8 cellular contexts compared by ENCODE assay signal in the genomic region with DNA sequence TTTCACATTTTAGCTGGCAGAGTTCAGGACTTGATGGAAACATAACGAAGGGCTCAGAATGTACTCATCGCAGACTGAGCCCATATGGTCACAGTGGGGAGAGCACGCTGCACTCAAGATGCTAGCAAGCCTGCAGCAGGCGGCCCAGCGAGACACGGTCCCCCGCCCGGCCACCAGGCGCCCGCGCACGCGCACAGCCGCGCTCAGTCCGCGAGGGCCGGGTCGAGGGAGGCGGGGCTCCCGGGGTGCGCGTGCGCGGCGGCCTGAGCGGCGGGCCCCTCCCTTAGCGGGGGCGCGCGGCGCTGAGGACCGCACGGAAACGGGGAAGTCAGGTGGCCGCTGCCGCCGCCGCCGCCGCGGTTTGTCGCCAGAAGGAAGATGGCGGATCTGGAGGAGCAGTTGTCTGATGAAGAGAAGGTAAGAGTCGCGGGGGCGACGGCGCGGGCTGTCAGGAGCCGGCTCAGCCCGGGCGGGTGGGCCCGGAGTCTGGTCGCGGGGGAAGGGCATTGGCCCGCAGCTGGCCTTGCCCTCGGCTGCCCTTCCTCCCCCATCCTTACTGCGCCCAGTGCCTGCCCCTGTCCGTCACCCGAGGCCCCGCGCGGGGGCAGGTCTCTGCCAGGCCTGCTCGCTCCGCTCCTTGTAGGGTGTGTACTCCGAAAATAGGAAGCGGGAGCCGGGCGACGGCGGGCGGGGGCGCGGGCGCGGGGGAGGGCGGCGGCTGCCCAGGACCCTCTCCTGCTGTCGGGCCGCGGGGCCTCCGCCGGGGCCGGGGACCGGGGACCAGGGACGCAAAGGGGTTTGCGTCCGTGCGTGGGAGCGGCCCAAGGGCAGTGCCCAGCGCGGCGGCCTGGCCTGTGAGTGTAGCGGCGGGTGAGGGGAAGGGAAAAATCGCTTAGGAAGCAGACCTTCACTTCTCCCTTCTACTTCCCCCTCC. TPM values are rescaled to one million over a fixed set of nuclear protein-coding genes. Genes with fewer than 3 reads are reported as not detected.
DNase-seq lines count a peak whose midpoint lies in the region; ATAC-seq and TF ChIP-seq lines count a peak whose summit lies in the region.

A gene (plus strand): TSS at position 354 of the 934 bp plus-strand sequence. CDS start 25 bp downstream, at position 379.

- no peaks in the 10 kb centered on the region for H3K9me3 Mint-ChIP-seq in activated naive CD4-positive, alpha-beta T cell treated with anti-CD3 and anti-CD28 coated beads, Interleukin-2, amount 50 U/mL, for 72 hours

- H3K27ac ChIP-seq in osteoblast (ENCODE audit: low read depth, low read length): peak within 1 kb of the TSS; percentile 91
- peak within 1 kb of the TSS; percentile 97 to 99 for H3K27ac ChIP-seq in testis

- peaks cover 49% of the 10 kb centered on the region for H3K79me2 ChIP-seq in osteoblast (ENCODE audit: insufficient read depth, low read length)

- H3K27me3 ChIP-seq in osteoblast (ENCODE audit: insufficient read depth, low read length): no peaks in the 10 kb centered on the region
- H3K27me3 ChIP-seq in testis: no peaks in the 10 kb centered on the region

- H3K4me1 ChIP-seq in osteoblast (ENCODE audit: insufficient read depth, low read length) (peaks cover 22% of the 10 kb centered on the region), testis (peaks cover 12% of the 10 kb centered on the region)

- H3K27ac Mint-ChIP-seq in activated naive CD4-positive, alpha-beta T cell treated with anti-CD3 and anti-CD28 coated beads, Interleukin-2, amount 50 U/mL, for 72 hours: peak within 1 kb of the TSS; percentile 98 to 100

- DNase-seq in NCI-H1105 (lab: John Stamatoyannopoulos, UW): peak; percentile 90
- DNase-seq in SKM-1 (lab: John Stamatoyannopoulos, UW; ENCODE audit: unreplicated experiment): peak; percentile 85
- DNase-seq in activated naive CD4-positive, alpha-beta T cell treated with anti-CD3 and anti-CD28 coated beads, Interleukin-2, amount 50 U/mL, for 72 hours (ENCODE audit: low spot score in 2 of 2): peak; percentile 95 to 97
- DNase-seq in glomerular endothelial cell (ENCODE audit: extremely low read depth, low read depth, low spot score): no peak
- peak; percentile 99 for DNase-seq in osteoblast (ENCODE audit: insufficient read length, low spot score, missing footprints)
- DNase-seq in testis: peak; percentile 92

- peak; percentile 86 for TF ChIP-seq POLR2A in testis (IDR thresholded peaks at IDR 0.05)

- H3K4me3 ChIP-seq in osteoblast (ENCODE audit: insufficient read depth, low read length) (peak within 1 kb of the TSS; percentile 90), testis (peak within 1 kb of the TSS; percentile 96 to 98)

- 1% methylated on average over 50 to 67 of the region's 98 CpGs for WGBS in testis, 2 donors

- no peaks in the 10 kb centered on the region for H3K9me3 ChIP-seq in osteoblast (ENCODE audit: low read depth, low read length)
- H3K9me3 ChIP-seq in testis: no peaks in the 10 kb centered on the region

- peak; percentile 92 for ATAC-seq in HG02642 (IDR thresholded peaks at IDR 0.05; ENCODE audit: poor library complexity, unreplicated experiment)
- ATAC-seq in activated naive CD4-positive, alpha-beta T cell treated with anti-CD3 and anti-CD28 coated beads, Interleukin-2, amount 50 U/mL, for 72 hours: peak; percentile 90 to 93

- intact Hi-C loops in testis (cut with DNase I; ENCODE audit: low total_unique reads): no loop called here

- H2AFZ ChIP-seq in osteoblast (ENCODE audit: low read length): peak within 1 kb of the TSS; percentile 86

- peaks cover 35% of the 10 kb centered on the region for H4K20me1 ChIP-seq in osteoblast (ENCODE audit: insufficient read depth, low read length)

- peak; percentile 40; the same call in 2 of the 3 replicates for TF ChIP-seq CTCF in GM12872 (IDR thresholded peaks at IDR 0.05; ENCODE audit: insufficient read depth, low read depth, low read length)
- no peak for TF ChIP-seq CTCF in osteoblast (IDR thresholded peaks at IDR 0.05; ENCODE audit: extremely low read depth, low read depth, low read length)
- peak in 2 of 3 experiments; percentile 74 to 79 for TF ChIP-seq CTCF in testis (IDR thresholded peaks at IDR 0.05)

- no peaks in the 10 kb centered on the region for H3K36me3 ChIP-seq in osteoblast (ENCODE audit: insufficient read depth, low read length)
- H3K36me3 ChIP-seq in testis (ENCODE audit: low read depth, missing control alignments): no peaks in the 10 kb centered on the region

- H3K4me2 ChIP-seq in osteoblast (ENCODE audit: insufficient read depth, low read length): peak within 1 kb of the TSS; percentile 92

- H3K36me3 Mint-ChIP-seq in activated naive CD4-positive, alpha-beta T cell treated with anti-CD3 and anti-CD28 coated beads, Interleukin-2, amount 50 U/mL, for 72 hours: peaks cover 8 to 12% of the 10 kb centered on the region in 2 donors

RNA-seq across cellular contexts. Expression of the gene that starts here (rescaled TPM):
- 100 to 1,000 TPM in 1 of 2 donors, 10 to 100 TPM in 1; 97.3 to 148 TPM for total RNA-seq in activated naive CD4-positive, alpha-beta T cell treated with anti-CD3 and anti-CD28 coated beads, Interleukin-2, amount 50 U/mL, for 72 hours
- total RNA-seq in glomerular endothelial cell (111 and 128 TPM in 2 replicates), osteoblast (159 and 173 TPM in 2 replicates), testis (10 to 100 TPM; 57.9 to 69.4 TPM)
- polyA plus RNA-seq in testis (ENCODE audit: insufficient read depth, low read depth, low replicate concordance): 69.4 TPM
